In the genomic region with DNA sequence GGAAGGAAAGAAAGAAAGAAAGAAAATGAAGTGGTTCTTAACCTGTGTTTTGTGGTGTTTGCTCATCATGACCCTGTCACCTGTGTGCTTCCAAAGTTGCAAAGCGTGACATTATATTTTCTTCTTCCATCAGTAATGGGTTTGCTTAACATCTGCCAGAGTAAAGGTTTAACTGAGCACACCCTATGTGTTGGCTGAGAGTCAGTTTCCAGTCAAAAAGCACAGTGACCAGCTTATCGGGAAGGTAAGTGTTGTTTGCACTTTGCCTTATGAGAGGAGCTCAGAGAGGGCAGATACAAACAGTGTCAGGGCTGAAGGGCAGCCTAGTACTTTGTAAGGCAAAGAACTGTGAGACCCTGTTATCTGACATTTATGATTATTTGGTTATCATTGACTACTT, we compare ENCODE assay signal across 25 cellular contexts.
"Had no signal": no experiment of that assay in that cellular context is flagged by ENCODE, and none has a peak within 500 bp of the region (broad histone marks: within the 10 kb centered on the region; RNA-seq: fewer than 3 reads in every experiment).

No MANE protein-coding gene starts in this region.

- ATAC-seq: activated naive CD4-positive, alpha-beta T cell treated with anti-CD3 and anti-CD28 coated beads, Interleukin-2, amount 50 U/mL, for 72 hours; activated T-helper 17 cell treated with anti-CD3 and anti-CD28 coated beads, Interleukin-2, amount 50 U/mL, for 72 hours; effector memory CD8-positive, alpha-beta T cell; stimulated activated effector memory CD8-positive, alpha-beta T cell treated with anti-CD3 and anti-CD28 coated beads, Interleukin-12 subunit alpha, Interleukin-12 subunit beta, amount 100 ng/mL, for 72 hours; stimulated activated naive CD8-positive, alpha-beta T cell treated with anti-CD3 and anti-CD28 coated beads, Interleukin-15, amount 100 ng/mL, for 72 hours had no signal

- H3K4me3 ChIP-seq: adrenal gland, ascending aorta, esophagus muscularis mucosa, right lobe of liver, skin epidermis, tibial artery had no signal

- H3K27ac ChIP-seq: adrenal gland, ascending aorta, brain microvascular endothelial cell, esophagus muscularis mucosa, parathyroid adenoma, right lobe of liver, skin epidermis, tibial artery, WERI-Rb-1 had no signal

- H3K36me3 ChIP-seq: adrenal gland, ascending aorta, brain microvascular endothelial cell, esophagus muscularis mucosa, right lobe of liver, tibial artery, WERI-Rb-1 had no signal

- H3K4me1 Mint-ChIP-seq: activated T-helper 17 cell treated with anti-CD3 and anti-CD28 coated beads, Interleukin-2, amount 50 U/mL, for 72 hours; memory B cell; stimulated activated effector memory CD8-positive, alpha-beta T cell treated with anti-CD3 and anti-CD28 coated beads, Interleukin-12 subunit alpha, Interleukin-12 subunit beta, amount 100 ng/mL, for 72 hours; stimulated activated naive CD8-positive, alpha-beta T cell treated with anti-CD3 and anti-CD28 coated beads, Interleukin-15, amount 100 ng/mL, for 72 hours had no signal

- H3K4me1 ChIP-seq: adrenal gland, ascending aorta, parathyroid adenoma, right lobe of liver, tibial artery had no signal

- H3K27me3 Mint-ChIP-seq: memory B cell; stimulated activated naive CD8-positive, alpha-beta T cell treated with anti-CD3 and anti-CD28 coated beads, Interleukin-15, amount 100 ng/mL, for 72 hours had no signal

- H3K9me3 ChIP-seq: adrenal gland, ascending aorta, esophagus muscularis mucosa, right lobe of liver, tibial artery had no signal

- H3K9ac ChIP-seq: parathyroid adenoma had no signal

- H3K36me3 Mint-ChIP-seq: activated naive CD4-positive, alpha-beta T cell treated with anti-CD3 and anti-CD28 coated beads, Interleukin-2, amount 50 U/mL, for 72 hours; memory B cell; stimulated activated effector memory CD8-positive, alpha-beta T cell treated with anti-CD3 and anti-CD28 coated beads, Interleukin-12 subunit alpha, Interleukin-12 subunit beta, amount 100 ng/mL, for 72 hours had no signal

- DNase-seq: activated CD4-positive, CD25-positive, alpha-beta regulatory T cell treated with anti-CD3 and anti-CD28 coated beads, Interleukin-2, amount 50 U/mL, for 72 hours; activated T-cell treated with anti-CD3 and anti-CD28 coated beads, Interleukin-2, amount 50 U/mL, for 1 hour; adrenal gland; brain microvascular endothelial cell; central memory CD4-positive, alpha-beta T cell; effector memory CD8-positive, alpha-beta T cell; glutamatergic neuron; hippocampal formation; nucleus accumbens; right lobe of liver; stimulated activated CD4-positive, alpha-beta T cell treated with anti-CD3 and anti-CD28 coated beads, Interleukin-2, amount 100 ng/mL, for 24 hours; stimulated activated naive CD8-positive, alpha-beta T cell treated with anti-CD3 and anti-CD28 coated beads, Interleukin-15, amount 100 ng/mL, for 72 hours; tibial artery; WERI-Rb-1 had no signal

- H3K4me3 Mint-ChIP-seq: activated T-helper 17 cell treated with anti-CD3 and anti-CD28 coated beads, Interleukin-2, amount 50 U/mL, for 72 hours; effector memory CD8-positive, alpha-beta T cell; memory B cell; stimulated activated effector memory CD8-positive, alpha-beta T cell treated with anti-CD3 and anti-CD28 coated beads, Interleukin-12 subunit alpha, Interleukin-12 subunit beta, amount 100 ng/mL, for 72 hours; stimulated activated naive CD8-positive, alpha-beta T cell treated with anti-CD3 and anti-CD28 coated beads, Interleukin-15, amount 100 ng/mL, for 72 hours; T-helper 2 cell treated with Interferon-gamma antibody and Interleukin-4, amounts not matched to agents 5 μg/mL and 100 μg/mL, for 36 hours had no signal

- H3K9me3 Mint-ChIP-seq: activated naive CD4-positive, alpha-beta T cell treated with anti-CD3 and anti-CD28 coated beads, Interleukin-2, amount 50 U/mL, for 72 hours; activated T-helper 17 cell treated with anti-CD3 and anti-CD28 coated beads, Interleukin-2, amount 50 U/mL, for 72 hours; effector memory CD8-positive, alpha-beta T cell; memory B cell; stimulated activated effector memory CD8-positive, alpha-beta T cell treated with anti-CD3 and anti-CD28 coated beads, Interleukin-12 subunit alpha, Interleukin-12 subunit beta, amount 100 ng/mL, for 72 hours; stimulated activated naive CD8-positive, alpha-beta T cell treated with anti-CD3 and anti-CD28 coated beads, Interleukin-15, amount 100 ng/mL, for 72 hours; T-helper 2 cell treated with Interferon-gamma antibody and Interleukin-4, amounts not matched to agents 5 μg/mL and 100 μg/mL, for 36 hours had no signal

- FAIRE-seq: endothelial cell of umbilical vein, frontal cortex had no signal

- H3K27me3 ChIP-seq: adrenal gland, ascending aorta, brain microvascular endothelial cell, esophagus muscularis mucosa, right lobe of liver, tibial artery had no signal

- H3K27ac Mint-ChIP-seq: activated naive CD4-positive, alpha-beta T cell treated with anti-CD3 and anti-CD28 coated beads, Interleukin-2, amount 50 U/mL, for 72 hours; activated T-helper 17 cell treated with anti-CD3 and anti-CD28 coated beads, Interleukin-2, amount 50 U/mL, for 72 hours; effector memory CD8-positive, alpha-beta T cell; memory B cell; stimulated activated effector memory CD8-positive, alpha-beta T cell treated with anti-CD3 and anti-CD28 coated beads, Interleukin-12 subunit alpha, Interleukin-12 subunit beta, amount 100 ng/mL, for 72 hours; stimulated activated naive CD8-positive, alpha-beta T cell treated with anti-CD3 and anti-CD28 coated beads, Interleukin-15, amount 100 ng/mL, for 72 hours; T-helper 2 cell treated with Interferon-gamma antibody and Interleukin-4, amounts not matched to agents 5 μg/mL and 100 μg/mL, for 36 hours had no signal

- H3K79me2 ChIP-seq: parathyroid adenoma had no signal
